2 cellular contexts compared by ENCODE assay signal in genomic region chr9:77883846-77884771, GRCh38.
TF ChIP-seq lines count a peak whose summit lies in the region.

No MANE protein-coding gene starts in this region.

TF ChIP-seq in IMR-90, 13 proteins besides CTCF, POLR2A, EP300 and RAD21:
- TF ChIP-seq SMC3 (IDR thresholded peaks at IDR 0.05; ENCODE audit: low read depth, low read length) (no peak), MXI1 (IDR thresholded peaks at IDR 0.05; ENCODE audit: borderline replicate concordance, low read depth, low read length) (no peak), NFE2L2 (IDR thresholded peaks at IDR 0.05; ENCODE audit: low read depth, low read length) (no peak), MAZ (IDR thresholded peaks at IDR 0.05; ENCODE audit: borderline replicate concordance, low read depth, low read length) (no peak), BHLHE40 (IDR thresholded peaks at IDR 0.05; ENCODE audit: low read depth, low read length) (no peak), USF2 (IDR thresholded peaks at IDR 0.05; ENCODE audit: low read depth, low read length) (no peak), ELK1 (IDR thresholded peaks at IDR 0.05; ENCODE audit: borderline replicate concordance, low read depth, low read length) (no peak), FOS (IDR thresholded peaks at IDR 0.05; ENCODE audit: low read depth, low read length) (no peak), RCOR1 (IDR thresholded peaks at IDR 0.05; ENCODE audit: insufficient replicate concordance, low read length) (no peak), RFX5 (IDR thresholded peaks at IDR 0.05; ENCODE audit: low read depth, low read length) (no peak), CEBPB (IDR thresholded peaks at IDR 0.05; ENCODE audit: low read depth, low read length) (no peak), CHD1 (IDR thresholded peaks at IDR 0.05; ENCODE audit: low read depth, low read length) (no peak), MAFK (IDR thresholded peaks at IDR 0.05; ENCODE audit: low read depth, low read length) (no peak)

TF ChIP-seq in GM12878, 131 proteins besides CTCF, POLR2A, EP300 and RAD21:
- TF ChIP-seq NR2C2 (IDR thresholded peaks at IDR 0.05; ENCODE audit: borderline replicate concordance, control insufficient read depth, insufficient read length, low read depth): no peak
- no peak for TF ChIP-seq MAX (IDR thresholded peaks at IDR 0.05; ENCODE audit: low read depth, low read length)
- no peak for TF ChIP-seq ATF2 (IDR thresholded peaks at IDR 0.05; ENCODE audit: low read length)
- no peak for TF ChIP-seq SREBF1 (IDR thresholded peaks at IDR 0.05; ENCODE audit: low read length)
- no peak for TF ChIP-seq TCF3 (IDR thresholded peaks at IDR 0.05; ENCODE audit: borderline replicate concordance, insufficient read depth, low read depth, low read length)
- TF ChIP-seq RELA (IDR thresholded peaks at IDR 0.05; ENCODE audit: borderline replicate concordance, partially characterized antibody): no peak
- TF ChIP-seq SIN3A (IDR thresholded peaks at IDR 0.05; ENCODE audit: low read depth, low read length): no peak
- no peak for TF ChIP-seq ZBTB40 (IDR thresholded peaks at IDR 0.05; ENCODE audit: borderline replicate concordance)
- TF ChIP-seq CBX3 (IDR thresholded peaks at IDR 0.05; ENCODE audit: borderline replicate concordance, low read depth): no peak
- TF ChIP-seq ZNF622 (IDR thresholded peaks at IDR 0.05): no peak
- TF ChIP-seq ZNF274 (IDR thresholded peaks at IDR 0.05; ENCODE audit: insufficient read depth, insufficient read length): no peak
- no peak for TF ChIP-seq NFIC (IDR thresholded peaks at IDR 0.05; ENCODE audit: low read depth, low read length)
